Comparison of ENCODE assay signal across 1 cellular context in genomic region chr11:116637766-116638165, GRCh38.
TF ChIP-seq lines count a peak whose summit lies in the region.

No MANE protein-coding gene starts in this region.

TF ChIP-seq in WTC11, 78 proteins besides CTCF, POLR2A, EP300 and RAD21 (continued from another document):
- no peak for TF ChIP-seq AFF4 (CRISPR knock-in tag; IDR thresholded peaks at IDR 0.05; ENCODE audit: borderline replicate concordance)
